ENCODE assay signal across 8 cellular contexts in genomic region chr1:42463906-42464305, GRCh38. TPM values are rescaled to one million over a fixed set of nuclear protein-coding genes. Genes with fewer than 3 reads are reported as not detected.
DNase-seq lines count a peak whose midpoint lies in the region; ATAC-seq, FAIRE-seq and TF ChIP-seq lines count a peak whose summit lies in the region.

No MANE protein-coding gene starts in this region.

- peaks cover 20% of the 10 kb centered on the region for H3K4me1 Mint-ChIP-seq in T-helper 2 cell treated with Interferon-gamma antibody and Interleukin-4, amounts not matched to agents 5 μg/mL and 100 μg/mL, for 36 hours (ENCODE audit: low read depth)
- H3K4me1 Mint-ChIP-seq in activated T-helper 17 cell treated with anti-CD3 and anti-CD28 coated beads, Interleukin-2, amount 50 U/mL, for 72 hours = peaks cover 6% of the 10 kb centered on the region

- FAIRE-seq in islet of Langerhans (lab: Jason Lieb, UNC) = peak; percentile 21

- peaks cover 11% of the 10 kb centered on the region for H3K27me3 Mint-ChIP-seq in T-helper 2 cell treated with Interferon-gamma antibody and Interleukin-4, amounts not matched to agents 5 μg/mL and 100 μg/mL, for 36 hours (ENCODE audit: low read depth)
- H3K27me3 Mint-ChIP-seq in activated T-helper 17 cell treated with anti-CD3 and anti-CD28 coated beads, Interleukin-2, amount 50 U/mL, for 72 hours = no peaks in the 10 kb centered on the region

- TF ChIP-seq POLR2A in stomach (IDR thresholded peaks at IDR 0.05) (no peak), gastroesophageal sphincter (IDR thresholded peaks at IDR 0.05) (no peak)

- H3K36me3 ChIP-seq in stomach (peaks cover 6 to 28% (median 27%) of the 10 kb centered on the region in 4 donors), gastroesophageal sphincter (peaks cover 0 to 28% of the 10 kb centered on the region in 2 donors)

- peaks cover 19% of the 10 kb centered on the region for H3K36me3 Mint-ChIP-seq in T-helper 2 cell treated with Interferon-gamma antibody and Interleukin-4, amounts not matched to agents 5 μg/mL and 100 μg/mL, for 36 hours (ENCODE audit: low read depth)
- peaks cover 30% of the 10 kb centered on the region for H3K36me3 Mint-ChIP-seq in activated T-helper 17 cell treated with anti-CD3 and anti-CD28 coated beads, Interleukin-2, amount 50 U/mL, for 72 hours (ENCODE audit: low read depth)

- DNase-seq in T-helper 2 cell treated with Interferon-gamma antibody and Interleukin-4, amounts not matched to agents 5 μg/mL and 100 μg/mL, for 36 hours (ENCODE audit: low spot score) = no peak
- no peak for DNase-seq in T-helper 2 cell
- no peak for DNase-seq in stomach
- no peak for DNase-seq in NCI-H82 treated with DMSO at 0.1 percent for 48 hours (lab: John Stamatoyannopoulos, UW; ENCODE audit: unreplicated experiment)
- DNase-seq in KBM-7 = no peak

- WGBS in stomach, 5 donors = 62 to 82% (median 67%) methylated on average over 3 of the region's 3 CpGs
- 49 to 68% methylated on average over 3 of the region's 3 CpGs for WGBS in gastroesophageal sphincter (ENCODE audit: low coverage in 1 of 2), 2 donors

- intact Hi-C loops in stomach (cut with DNase I; ENCODE audit: low total_unique reads) = no loop called here

- TF ChIP-seq CTCF in stomach (IDR thresholded peaks at IDR 0.05) (no peak), gastroesophageal sphincter (IDR thresholded peaks at IDR 0.05) (no peak)

- in situ Hi-C loops in KBM-7 (cut with MboI; ENCODE audit: low pct_unique_long_range_greater_than_20kb, low sequenced_read_pairs) = no loop called here

- H3K27ac ChIP-seq in stomach = peak overlapping the region in 1 of 5 donors; percentile 71
- H3K27ac ChIP-seq in gastroesophageal sphincter = peak overlapping the region in 1 of 4 donors; percentile 39

- TF ChIP-seq EP300 in stomach (IDR thresholded peaks at IDR 0.05) (no peak), gastroesophageal sphincter (IDR thresholded peaks at IDR 0.05) (no peak)

- H3K27ac Mint-ChIP-seq in T-helper 2 cell treated with Interferon-gamma antibody and Interleukin-4, amounts not matched to agents 5 μg/mL and 100 μg/mL, for 36 hours = no peak overlapping the region
- H3K27ac Mint-ChIP-seq in activated T-helper 17 cell treated with anti-CD3 and anti-CD28 coated beads, Interleukin-2, amount 50 U/mL, for 72 hours = peak overlapping the region; percentile 90

- H3K4me3 ChIP-seq in stomach = peak overlapping the region; percentile 63 to 93 (median 78)
- peak overlapping the region in 1 of 2 donors; percentile 76 for H3K4me3 ChIP-seq in gastroesophageal sphincter

- peak overlapping the region; percentile 79 for H3K4me3 Mint-ChIP-seq in T-helper 2 cell treated with Interferon-gamma antibody and Interleukin-4, amounts not matched to agents 5 μg/mL and 100 μg/mL, for 36 hours
- peak overlapping the region; percentile 82 for H3K4me3 Mint-ChIP-seq in activated T-helper 17 cell treated with anti-CD3 and anti-CD28 coated beads, Interleukin-2, amount 50 U/mL, for 72 hours

- no peak for ATAC-seq in activated T-helper 17 cell treated with anti-CD3 and anti-CD28 coated beads, Interleukin-2, amount 50 U/mL, for 72 hours (replicated peaks)
- ATAC-seq in gastroesophageal sphincter = no peak

- H3K4me1 ChIP-seq in stomach (peaks cover 6 to 28% (median 21%) of the 10 kb centered on the region in 4 donors), gastroesophageal sphincter (peaks cover 0 to 18% (median 4%) of the 10 kb centered on the region in 3 donors)

- H3K9me3 Mint-ChIP-seq in T-helper 2 cell treated with Interferon-gamma antibody and Interleukin-4, amounts not matched to agents 5 μg/mL and 100 μg/mL, for 36 hours = no peaks in the 10 kb centered on the region
- no peaks in the 10 kb centered on the region for H3K9me3 Mint-ChIP-seq in activated T-helper 17 cell treated with anti-CD3 and anti-CD28 coated beads, Interleukin-2, amount 50 U/mL, for 72 hours

- H3K27me3 ChIP-seq in stomach (no peaks in the 10 kb centered on the region), gastroesophageal sphincter (no peaks in the 10 kb centered on the region)

- H3K9me3 ChIP-seq in stomach (no peaks in the 10 kb centered on the region), gastroesophageal sphincter (no peaks in the 10 kb centered on the region)

RNA-seq across cellular contexts. Expression of gene CCDC30, which starts 0.8 kb away (rescaled TPM):
- total RNA-seq in activated T-helper 17 cell treated with anti-CD3 and anti-CD28 coated beads, Interleukin-2, amount 50 U/mL, for 72 hours = 1 to 10 TPM; 2.4 to 5.2 TPM
- total RNA-seq in stomach (1 to 10 TPM in 3 of 5 donors, under 1 TPM in 2; under 0.01 to 2.3 (median 2.0) TPM), gastroesophageal sphincter (1 to 10 TPM; 1.1 to 2.7 (median 2.5) TPM)
- polyA plus RNA-seq in stomach = 1 to 10 TPM in 1 of 3 donors, under 1 TPM in 2; 0.70 to 1.2 (median 0.75) TPM

RNA-seq across cellular contexts. Expression of gene PPCS, which starts 7.6 kb away (rescaled TPM):
- total RNA-seq in activated T-helper 17 cell treated with anti-CD3 and anti-CD28 coated beads, Interleukin-2, amount 50 U/mL, for 72 hours = 10 to 100 TPM; 34.9 to 40.9 TPM
- 100 to 1,000 TPM in 1 of 5 donors, 10 to 100 TPM in 4; 17.0 to 446 (median 47.1) TPM for total RNA-seq in stomach
- polyA plus RNA-seq in stomach = 100 to 1,000 TPM in 2 of 3 donors, 10 to 100 TPM in 1; 84.4 to 139 (median 122) TPM
- 10 to 100 TPM; 51.7 to 94.9 (median 84.7) TPM for total RNA-seq in gastroesophageal sphincter

RNA-seq across cellular contexts. Expression of gene ZMYND12, which starts 8.1 kb away (rescaled TPM):
- total RNA-seq in activated T-helper 17 cell treated with anti-CD3 and anti-CD28 coated beads, Interleukin-2, amount 50 U/mL, for 72 hours = under 1 TPM; 0.50 to 0.90 TPM
- total RNA-seq in stomach = 100 to 1,000 TPM in 1 of 5 donors, 1 to 10 TPM in 1, under 1 TPM in 1, not detected in 2; 0.18 to 245 (median 1.9) TPM
- 1 to 10 TPM in 2 of 3 donors, under 1 TPM in 1; 0.88 to 2.9 (median 1.8) TPM for polyA plus RNA-seq in stomach
- total RNA-seq in gastroesophageal sphincter = 1 to 10 TPM in 1 of 4 donors, under 1 TPM in 1, not detected in 2; 0.31 to 1.9 TPM
